10 cellular contexts compared by ENCODE assay signal in genomic region chr3:27728195-27729087, GRCh38. TPM values are rescaled to one million over a fixed set of nuclear protein-coding genes. Genes with fewer than 3 reads are reported as not detected.
A peak's percentile ranks its signal among the peaks of the same experiment; 100 is the strongest.
DNase-seq lines count a peak whose midpoint lies in the region; ATAC-seq and TF ChIP-seq lines count a peak whose summit lies in the region.
"Had no signal": no experiment of that assay in that cellular context is flagged by ENCODE, and none has a peak within 500 bp of the region (broad histone marks: within the 10 kb centered on the region; RNA-seq: fewer than 3 reads in every experiment).

No MANE protein-coding gene starts in this region.

- peaks cover 0 to 45% (median 23%) of the 10 kb centered on the region in 3 donors for H3K4me1 ChIP-seq in gastroesophageal sphincter

- H3K36me3 Mint-ChIP-seq in nephron progenitor cell (ENCODE audit: low read depth): no peaks in the 10 kb centered on the region

- peaks cover 92% of the 10 kb centered on the region for H3K27me3 ChIP-seq in brain microvascular endothelial cell (replicated peaks)
- peaks cover 88% of the 10 kb centered on the region for H3K27me3 ChIP-seq in gastroesophageal sphincter

- in situ Hi-C loops in brain microvascular endothelial cell (cut with HindIII; ENCODE audit: low pct_ligation_motif_present, low sequenced_read_pairs): no loop called here

- 3 to 8% methylated on average over 7 to 22 of the region's 35 CpGs for WGBS in gastroesophageal sphincter (ENCODE audit: low coverage in 1 of 2), 2 donors

- DNase-seq in DMS 273 (lab: John Stamatoyannopoulos, UW; ENCODE audit: unreplicated experiment): peak; percentile 69
- no peak for DNase-seq in DMS 273 treated with DMSO at 0.1 percent for 48 hours (lab: John Stamatoyannopoulos, UW)
- DNase-seq in brain microvascular endothelial cell: no peak
- peak; percentile 58 for DNase-seq in nephron progenitor cell
- no peak for DNase-seq in mucosa of gallbladder (ENCODE audit: low spot score)
- no peak for DNase-seq in GOT3 (lab: John Stamatoyannopoulos, UW)
- DNase-seq: NCI-H2081 had no signal

- peak; percentile 57 for ATAC-seq in HG03442 (IDR thresholded peaks at IDR 0.05; ENCODE audit: unreplicated experiment)
- no peak for ATAC-seq in gastroesophageal sphincter

- H3K4me3 Mint-ChIP-seq in nephron progenitor cell: peak overlapping the region; percentile 66

- H3K27ac Mint-ChIP-seq in nephron progenitor cell: no peak overlapping the region

- no peak for TF ChIP-seq POLR2A in gastroesophageal sphincter (IDR thresholded peaks at IDR 0.05)

- H3K27ac ChIP-seq in brain microvascular endothelial cell (no peak overlapping the region), gastroesophageal sphincter (no peak overlapping the region)
- H3K27ac ChIP-seq: 22Rv1 had no signal

- no peaks in the 10 kb centered on the region for H3K9me3 ChIP-seq in gastroesophageal sphincter

- H3K4me3 ChIP-seq in brain microvascular endothelial cell (ENCODE audit: low read depth, low read length) (no peak overlapping the region), gastroesophageal sphincter (peak overlapping the region in 1 of 2 donors; percentile 11)

- H3K27me3 Mint-ChIP-seq in nephron progenitor cell (ENCODE audit: low read depth, poor library complexity): peaks cover 100% of the 10 kb centered on the region

- TF ChIP-seq EP300 in gastroesophageal sphincter (IDR thresholded peaks at IDR 0.05): no peak

- TF ChIP-seq CTCF in brain microvascular endothelial cell (IDR thresholded peaks at IDR 0.05; ENCODE audit: low read depth, low read length, missing control alignments): peak; percentile 47
- TF ChIP-seq CTCF in nephron progenitor cell (IDR thresholded peaks at IDR 0.05): peak; percentile 28
- peak in 1 of 4 experiments; percentile 19 for TF ChIP-seq CTCF in gastroesophageal sphincter (IDR thresholded peaks at IDR 0.05)

- H3K9me3 Mint-ChIP-seq in nephron progenitor cell: no peaks in the 10 kb centered on the region

- H3K36me3 ChIP-seq in brain microvascular endothelial cell (replicated peaks) (no peaks in the 10 kb centered on the region), gastroesophageal sphincter (no peaks in the 10 kb centered on the region)

- H3K4me1 Mint-ChIP-seq in nephron progenitor cell: peaks cover 42% of the 10 kb centered on the region

RNA-seq across cellular contexts. Expression of gene EOMES, which starts 6.3 kb away (rescaled TPM):
- total RNA-seq in mucosa of gallbladder (0.58 TPM), gastroesophageal sphincter (under 1 TPM in 2 of 4 donors, not detected in 2; 0.15 to 0.67 TPM)

Comparison
In these comparisons a context has a peak if more than half of its experiments do, and no peak if none do; other contexts are left out.
1. DNase-seq: peak in DMS 273 (single experiment) and nephron progenitor cell (single experiment); none in DMS 273 treated with DMSO at 0.1 percent for 48 hours (single experiment), brain microvascular endothelial cell (single experiment), mucosa of gallbladder (single experiment) and GOT3 (single experiment).